ENCODE assay signal across 26 cellular contexts in the genomic region with DNA sequence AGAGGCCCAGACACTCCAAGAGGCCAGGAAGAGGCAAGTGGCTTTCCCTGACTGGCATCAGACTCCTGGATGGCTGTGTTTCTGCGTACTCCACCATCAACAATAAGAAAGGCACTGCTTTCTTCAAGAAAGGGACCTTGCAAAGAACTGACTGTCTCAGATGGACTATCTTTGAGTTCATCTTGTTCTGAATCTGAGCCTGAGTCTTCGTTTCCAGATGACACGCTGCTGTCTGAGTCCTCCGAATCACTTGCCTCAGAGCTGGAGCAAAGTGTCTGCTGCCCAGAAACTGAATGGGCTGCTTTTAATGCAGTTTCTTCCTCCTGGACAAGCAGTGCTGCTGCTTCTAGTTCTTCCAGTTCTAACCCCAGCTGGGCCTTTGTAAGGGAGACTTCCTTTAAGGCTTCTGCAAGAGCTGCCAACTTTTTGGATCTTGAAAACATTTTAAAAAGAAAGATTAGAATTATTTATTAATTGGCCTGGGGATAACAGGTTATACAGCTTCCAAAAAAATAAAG.
DNase-seq lines count a peak whose midpoint lies in the region; ATAC-seq and TF ChIP-seq lines count a peak whose summit lies in the region.
"Had no signal": no experiment of that assay in that cellular context is flagged by ENCODE, and none has a peak within 500 bp of the region (broad histone marks: within the 10 kb centered on the region; RNA-seq: fewer than 3 reads in every experiment).

No MANE protein-coding gene starts in this region.

- H3K9me3 Mint-ChIP-seq in activated T-cell treated with anti-CD3 and anti-CD28 coated beads, Interleukin-2, amount 50 U/mL, for 72 hours, result no peaks in the 10 kb centered on the region
- H3K9me3 Mint-ChIP-seq in activated naive CD8-positive, alpha-beta T cell treated with anti-CD3 and anti-CD28 coated beads, Interleukin-2, amount 50 U/mL, for 24 hours, result no peaks in the 10 kb centered on the region
- no peaks in the 10 kb centered on the region for H3K9me3 Mint-ChIP-seq in progenitor cell of endocrine pancreas (ENCODE audit: low read depth)
- no peaks in the 10 kb centered on the region for H3K9me3 Mint-ChIP-seq in effector memory CD8-positive, alpha-beta T cell
- H3K9me3 Mint-ChIP-seq: activated CD4-positive, alpha-beta memory T cell treated with anti-CD3 and anti-CD28 coated beads, Interleukin-2, amount 10 ng/mL, durations not matched to agents 7 days and 5 days; activated T-helper 2 cell treated with anti-CD3 and anti-CD28 coated beads, Interferon-gamma antibody, Interleukin-2, Interleukin-4, amounts not matched to agents 10 μg/mL and 5 μg/mL and 100 μg/mL, durations not matched to agents 14 hours and 24 hours and 36 hours had no signal

- H3K27me3 ChIP-seq in DND-41 (ENCODE audit: insufficient read depth, low read length, poor library complexity) (no peaks in the 10 kb centered on the region), colonic mucosa (no peaks in the 10 kb centered on the region)
- H3K27me3 ChIP-seq: right atrium auricular region had no signal

- H3K4me1 ChIP-seq in DND-41 (ENCODE audit: insufficient read depth, low read length) (no peaks in the 10 kb centered on the region), colonic mucosa (no peaks in the 10 kb centered on the region)
- H3K4me1 ChIP-seq: parathyroid adenoma had no signal

- H3K9me3 ChIP-seq in DND-41 (ENCODE audit: insufficient read depth, low read length, severe bottlenecking), result no peaks in the 10 kb centered on the region
- H3K9me3 ChIP-seq in colonic mucosa, result no peaks in the 10 kb centered on the region
- H3K9me3 ChIP-seq: A549, right atrium auricular region had no signal

- H3K27ac Mint-ChIP-seq in activated T-cell treated with anti-CD3 and anti-CD28 coated beads, Interleukin-2, amount 50 U/mL, for 72 hours, result no peak overlapping the region
- no peak overlapping the region for H3K27ac Mint-ChIP-seq in activated naive CD8-positive, alpha-beta T cell treated with anti-CD3 and anti-CD28 coated beads, Interleukin-2, amount 50 U/mL, for 24 hours
- peak overlapping the region; percentile 45 for H3K27ac Mint-ChIP-seq in progenitor cell of endocrine pancreas
- no peak overlapping the region for H3K27ac Mint-ChIP-seq in effector memory CD8-positive, alpha-beta T cell
- H3K27ac Mint-ChIP-seq: activated CD4-positive, alpha-beta memory T cell treated with anti-CD3 and anti-CD28 coated beads, Interleukin-2, amount 10 ng/mL, durations not matched to agents 7 days and 5 days; activated T-helper 2 cell treated with anti-CD3 and anti-CD28 coated beads, Interferon-gamma antibody, Interleukin-2, Interleukin-4, amounts not matched to agents 10 μg/mL and 5 μg/mL and 100 μg/mL, durations not matched to agents 14 hours and 24 hours and 36 hours had no signal

- H4K20me1 ChIP-seq in DND-41 (ENCODE audit: insufficient read depth, low read length), result no peaks in the 10 kb centered on the region

- H3K4me3 ChIP-seq in DND-41 (ENCODE audit: low read depth in 1 of 2, low read length in 2 of 2) (no peak overlapping the region), colonic mucosa (no peak overlapping the region)
- H3K4me3 ChIP-seq: A549, right atrium auricular region had no signal

- no peak overlapping the region for H3K4me2 ChIP-seq in DND-41 (ENCODE audit: insufficient read depth, low read length)
- H3K4me2 ChIP-seq: A549 had no signal

- intact Hi-C loops in colonic mucosa (cut with DNase I), result no loop called here

- H3K9ac ChIP-seq in DND-41 (ENCODE audit: low read depth, low read length) (no peak overlapping the region), colonic mucosa (ENCODE audit: low read depth in 2 of 2, low read length in 2 of 2) (no peak overlapping the region)
- H3K9ac ChIP-seq: parathyroid adenoma had no signal

- H3K79me2 ChIP-seq in DND-41 (ENCODE audit: insufficient read depth, low read length), result no peaks in the 10 kb centered on the region
- H3K79me2 ChIP-seq: parathyroid adenoma had no signal

- no peak for TF ChIP-seq CTCF in DND-41 (IDR thresholded peaks at IDR 0.05; ENCODE audit: borderline replicate concordance, extremely low read depth, low read length, poor library complexity, severe bottlenecking)
- no peak for TF ChIP-seq CTCF in progenitor cell of endocrine pancreas (IDR thresholded peaks at IDR 0.05; ENCODE audit: unreplicated experiment)
- TF ChIP-seq CTCF in colonic mucosa (IDR thresholded peaks at IDR 0.05), result no peak

- peaks cover 0 to 16% of the 10 kb centered on the region in 2 donors for H3K36me3 Mint-ChIP-seq in activated T-cell treated with anti-CD3 and anti-CD28 coated beads, Interleukin-2, amount 50 U/mL, for 72 hours (ENCODE audit: insufficient read depth in 2 of 2)
- H3K36me3 Mint-ChIP-seq in activated naive CD8-positive, alpha-beta T cell treated with anti-CD3 and anti-CD28 coated beads, Interleukin-2, amount 50 U/mL, for 24 hours (ENCODE audit: low read depth), result peaks cover 29% of the 10 kb centered on the region
- H3K36me3 Mint-ChIP-seq in progenitor cell of endocrine pancreas (ENCODE audit: insufficient read depth), result peaks cover 3% of the 10 kb centered on the region
- H3K36me3 Mint-ChIP-seq in effector memory CD8-positive, alpha-beta T cell (ENCODE audit: insufficient read depth), result peaks cover 8% of the 10 kb centered on the region

- peaks cover 32% of the 10 kb centered on the region for H3K36me3 ChIP-seq in DND-41 (ENCODE audit: insufficient read depth, low read length)
- no peaks in the 10 kb centered on the region for H3K36me3 ChIP-seq in colonic mucosa
- H3K36me3 ChIP-seq: right atrium auricular region had no signal

- peak; percentile 57 to 63 for ATAC-seq in activated T-cell treated with anti-CD3 and anti-CD28 coated beads, Interleukin-2, amount 50 U/mL, for 72 hours (replicated peaks in 1 of 2)
- ATAC-seq in DND-41 (ENCODE audit: insufficient read depth, low read depth) (no peak), HG03469 (IDR thresholded peaks at IDR 0.05; ENCODE audit: unreplicated experiment) (no peak)
- ATAC-seq in activated naive CD8-positive, alpha-beta T cell treated with anti-CD3 and anti-CD28 coated beads, Interleukin-2, amount 50 U/mL, for 24 hours, result peak; percentile 40
- no peak for ATAC-seq in effector memory CD8-positive, alpha-beta T cell (replicated peaks)
- ATAC-seq: A549; HCT116; left colon; stimulated activated naive CD8-positive, alpha-beta T cell treated with anti-CD3 and anti-CD28 coated beads, Interleukin-15, Interleukin-2, amounts not matched to agents 100 U/mL and 50 U/mL, for 24 hours had no signal

- DNase-seq in activated T-cell treated with anti-CD3 and anti-CD28 coated beads, Interleukin-2, amount 50 U/mL, for 72 hours, result no peak
- DNase-seq in activated T-cell treated with anti-CD3 and anti-CD28 coated beads, Interleukin-2, amount 50 U/mL, for 1 hour, result no peak
- no peak for DNase-seq in DND-41
- no peak for DNase-seq in activated naive CD8-positive, alpha-beta T cell treated with anti-CD3 and anti-CD28 coated beads, Interleukin-2, amount 50 U/mL, for 24 hours
- DNase-seq in progenitor cell of endocrine pancreas (ENCODE audit: low spot score, unreplicated experiment), result no peak
- DNase-seq in colonic mucosa, result no peak
- DNase-seq in effector memory CD8-positive, alpha-beta T cell, result no peak
- DNase-seq: activated CD4-positive, alpha-beta memory T cell treated with anti-CD3 and anti-CD28 coated beads, Interleukin-2, amount 10 ng/mL, durations not matched to agents 7 days and 5 days; activated CD8-positive, alpha-beta memory T cell treated with anti-CD3 and anti-CD28 coated beads, Interleukin-2, amount 50 U/mL, for 4 hours; cortex of kidney; DMS153; erythroblast; glutamatergic neuron; left colon; NCI-H2107; NCI-H345; SIG-M5; small intestine; stimulated activated naive CD8-positive, alpha-beta T cell treated with anti-CD3 and anti-CD28 coated beads, Interleukin-15, Interleukin-2, amounts not matched to agents 100 U/mL and 50 U/mL, for 24 hours; SW 1271 had no signal

- H3K4me3 Mint-ChIP-seq in activated T-cell treated with anti-CD3 and anti-CD28 coated beads, Interleukin-2, amount 50 U/mL, for 72 hours, result peak overlapping the region in 1 of 2 donors; percentile 24
- no peak overlapping the region for H3K4me3 Mint-ChIP-seq in activated naive CD8-positive, alpha-beta T cell treated with anti-CD3 and anti-CD28 coated beads, Interleukin-2, amount 50 U/mL, for 24 hours
- no peak overlapping the region for H3K4me3 Mint-ChIP-seq in progenitor cell of endocrine pancreas (ENCODE audit: low read depth)
- H3K4me3 Mint-ChIP-seq in effector memory CD8-positive, alpha-beta T cell, result no peak overlapping the region
- H3K4me3 Mint-ChIP-seq: activated CD4-positive, alpha-beta memory T cell treated with anti-CD3 and anti-CD28 coated beads, Interleukin-2, amount 10 ng/mL, durations not matched to agents 7 days and 5 days had no signal

- peaks cover 69% of the 10 kb centered on the region for H3K4me1 Mint-ChIP-seq in activated T-cell treated with anti-CD3 and anti-CD28 coated beads, Interleukin-2, amount 50 U/mL, for 72 hours (ENCODE audit: low read depth)
- peaks cover 28% of the 10 kb centered on the region for H3K4me1 Mint-ChIP-seq in activated naive CD8-positive, alpha-beta T cell treated with anti-CD3 and anti-CD28 coated beads, Interleukin-2, amount 50 U/mL, for 24 hours
- H3K4me1 Mint-ChIP-seq in progenitor cell of endocrine pancreas (ENCODE audit: low read depth), result peaks cover 32% of the 10 kb centered on the region
- H3K4me1 Mint-ChIP-seq in effector memory CD8-positive, alpha-beta T cell (ENCODE audit: low read depth in 2 of 2), result peaks cover 0 to 5% of the 10 kb centered on the region in 2 donors

- H3K27ac ChIP-seq in DND-41 (ENCODE audit: low read length) (0 out of 2 replicates have a peak overlapping the region, but pooled peaks have one; percentile 13), colonic mucosa (no peak overlapping the region)
- H3K27ac ChIP-seq: A549, parathyroid adenoma, right atrium auricular region had no signal

- no peak overlapping the region for H2AFZ ChIP-seq in DND-41 (ENCODE audit: low read depth, low read length)
- H2AFZ ChIP-seq: parathyroid adenoma had no signal

- no peaks in the 10 kb centered on the region for H3K27me3 Mint-ChIP-seq in activated T-cell treated with anti-CD3 and anti-CD28 coated beads, Interleukin-2, amount 50 U/mL, for 72 hours (ENCODE audit: low read depth)
- no peaks in the 10 kb centered on the region for H3K27me3 Mint-ChIP-seq in activated naive CD8-positive, alpha-beta T cell treated with anti-CD3 and anti-CD28 coated beads, Interleukin-2, amount 50 U/mL, for 24 hours
- no peaks in the 10 kb centered on the region for H3K27me3 Mint-ChIP-seq in progenitor cell of endocrine pancreas
- H3K27me3 Mint-ChIP-seq in effector memory CD8-positive, alpha-beta T cell, result no peaks in the 10 kb centered on the region
- H3K27me3 Mint-ChIP-seq: activated CD4-positive, alpha-beta memory T cell treated with anti-CD3 and anti-CD28 coated beads, Interleukin-2, amount 10 ng/mL, durations not matched to agents 7 days and 5 days had no signal

Comparison
In these comparisons a context has a peak if more than half of its experiments do, and no peak if none do; other contexts are left out.
1. ATAC-seq: peak in activated T-cell treated with anti-CD3 and anti-CD28 coated beads, Interleukin-2, amount 50 U/mL, for 72 hours (2 of 2) and activated naive CD8-positive, alpha-beta T cell treated with anti-CD3 and anti-CD28 coated beads, Interleukin-2, amount 50 U/mL, for 24 hours (single experiment); none in DND-41 (single experiment), effector memory CD8-positive, alpha-beta T cell (single experiment) and HG03469 (single experiment).